Comparison of ENCODE assay signal across 18 cellular contexts in genomic region chr11:76513654-76514034, GRCh38.
A peak's percentile ranks its signal among the peaks of the same experiment; 100 is the strongest.
DNase-seq lines count a peak whose midpoint lies in the region; ATAC-seq and TF ChIP-seq lines count a peak whose summit lies in the region.
"Had no signal": no experiment of that assay in that cellular context is flagged by ENCODE, and none has a peak within 500 bp of the region (broad histone marks: within the 10 kb centered on the region; RNA-seq: fewer than 3 reads in every experiment).

No MANE protein-coding gene starts in this region.

- no peak overlapping the region for H3K27ac ChIP-seq in heart right ventricle
- H3K27ac ChIP-seq: 22Rv1, BLaER1, C4-2B had no signal

- peak; percentile 7 for TF ChIP-seq CTCF in CD14-positive monocyte (IDR thresholded peaks at IDR 0.05)
- no peak for TF ChIP-seq CTCF in mucosa of descending colon (IDR thresholded peaks at IDR 0.05)
- no peak for TF ChIP-seq CTCF in heart right ventricle (IDR thresholded peaks at IDR 0.05)

- H3K4me3 ChIP-seq in mucosa of descending colon: no peak overlapping the region
- H3K4me3 ChIP-seq in heart right ventricle: no peak overlapping the region
- H3K4me3 ChIP-seq: BLaER1, GM23338, HAP-1 had no signal

- no peaks in the 10 kb centered on the region for H3K27me3 ChIP-seq in heart right ventricle
- H3K27me3 ChIP-seq: BLaER1 had no signal

- H3K4me1 ChIP-seq in mucosa of descending colon (ENCODE audit: low read depth) (peaks cover 5% of the 10 kb centered on the region), heart right ventricle (peaks cover 0 to 20% (median 10%) of the 10 kb centered on the region in 9 donors)

- ATAC-seq in central memory CD8-positive, alpha-beta T cell (replicated peaks; ENCODE audit: extremely low read depth, poor library complexity, severe bottlenecking): no peak
- ATAC-seq in mucosa of descending colon (peak; percentile 59), heart right ventricle (no peak)
- ATAC-seq in stimulated activated effector memory CD8-positive, alpha-beta T cell treated with anti-CD3 and anti-CD28 coated beads, Interleukin-12 subunit alpha, Interleukin-12 subunit beta, amount 100 ng/mL, for 72 hours: no peak
- ATAC-seq: GM23338 had no signal

- H3K27me3 Mint-ChIP-seq in CD14-positive monocyte (ENCODE audit: low read depth in 3 of 3): no peaks in the 10 kb centered on the region
- no peaks in the 10 kb centered on the region for H3K27me3 Mint-ChIP-seq in central memory CD8-positive, alpha-beta T cell
- H3K27me3 Mint-ChIP-seq: B cell; CD4-positive, alpha-beta T cell had no signal

- H3K27ac Mint-ChIP-seq in CD14-positive monocyte: peak overlapping the region in 1 of 7 donors; percentile 12
- H3K27ac Mint-ChIP-seq in central memory CD8-positive, alpha-beta T cell (ENCODE audit: low read depth): peak overlapping the region; percentile 25
- H3K27ac Mint-ChIP-seq in stimulated activated effector memory CD8-positive, alpha-beta T cell treated with anti-CD3 and anti-CD28 coated beads, Interleukin-12 subunit alpha, Interleukin-12 subunit beta, amount 100 ng/mL, for 72 hours: peak overlapping the region; percentile 36
- H3K27ac Mint-ChIP-seq: B cell; CD4-positive, alpha-beta T cell; GM23338; HFFc6 had no signal

- intact Hi-C loops in CD14-positive monocyte (cut with micrococcal nuclease) (loop anchor here in 1 of 2 donors (10.0 kb wide), 1 partner anchor 309 kb away; the partner anchor contains the start of gene WNT11), mucosa of descending colon (cut with DNase I, micrococcal nuclease) (no loop called here), heart right ventricle (cut with DNase I) (loop anchor here in 3 of 10 donors (5.0 to 10.0 kb wide), 3 partner anchors 69 to 309 kb away; partner anchors contain the start of genes WNT11 (in 3 of the 3) and EMSY (in 1 of the 3))

- DNase-seq in CD14-positive monocyte (ENCODE audit: low spot score) (no peak), mucosa of descending colon (no peak), heart right ventricle (no peak), DMS 273 treated with DMSO at 0.1 percent for 48 hours (lab: John Stamatoyannopoulos, UW) (no peak), islet precursor cell (no peak)
- DNase-seq in central memory CD8-positive, alpha-beta T cell (ENCODE audit: low spot score in 2 of 2): no peak
- no peak for DNase-seq in stimulated activated effector memory CD8-positive, alpha-beta T cell treated with anti-CD3 and anti-CD28 coated beads, Interleukin-12 subunit alpha, Interleukin-12 subunit beta, amount 100 ng/mL, for 72 hours (ENCODE audit: low spot score in 2 of 2)
- DNase-seq: CD4-positive, alpha-beta T cell; COR-L47; DMS79; GF-D8 had no signal

- H3K4me3 Mint-ChIP-seq in CD14-positive monocyte: no peak overlapping the region
- no peak overlapping the region for H3K4me3 Mint-ChIP-seq in central memory CD8-positive, alpha-beta T cell
- no peak overlapping the region for H3K4me3 Mint-ChIP-seq in stimulated activated effector memory CD8-positive, alpha-beta T cell treated with anti-CD3 and anti-CD28 coated beads, Interleukin-12 subunit alpha, Interleukin-12 subunit beta, amount 100 ng/mL, for 72 hours
- H3K4me3 Mint-ChIP-seq: B cell; CD4-positive, alpha-beta T cell; GM23338; HFFc6 had no signal

- H3K36me3 Mint-ChIP-seq in CD14-positive monocyte: peaks cover 35 to 42% of the 10 kb centered on the region in 2 donors
- peaks cover 8% of the 10 kb centered on the region for H3K36me3 Mint-ChIP-seq in central memory CD8-positive, alpha-beta T cell (ENCODE audit: insufficient read depth)
- peaks cover 44% of the 10 kb centered on the region for H3K36me3 Mint-ChIP-seq in stimulated activated effector memory CD8-positive, alpha-beta T cell treated with anti-CD3 and anti-CD28 coated beads, Interleukin-12 subunit alpha, Interleukin-12 subunit beta, amount 100 ng/mL, for 72 hours

- H3K9me3 ChIP-seq in mucosa of descending colon: no peaks in the 10 kb centered on the region
- H3K9me3 ChIP-seq in heart right ventricle: no peaks in the 10 kb centered on the region
- H3K9me3 ChIP-seq: BLaER1, HAP-1 had no signal

- peaks cover 0 to 2% (median 0%) of the 10 kb centered on the region in 7 donors for H3K9me3 Mint-ChIP-seq in CD14-positive monocyte
- no peaks in the 10 kb centered on the region for H3K9me3 Mint-ChIP-seq in central memory CD8-positive, alpha-beta T cell
- no peaks in the 10 kb centered on the region for H3K9me3 Mint-ChIP-seq in stimulated activated effector memory CD8-positive, alpha-beta T cell treated with anti-CD3 and anti-CD28 coated beads, Interleukin-12 subunit alpha, Interleukin-12 subunit beta, amount 100 ng/mL, for 72 hours
- H3K9me3 Mint-ChIP-seq: CD4-positive, alpha-beta T cell; GM23338; HFFc6 had no signal

- WGBS in heart right ventricle, 2 donors: 93 to 95% methylated on average over 3 of the region's 3 CpGs

- no peaks in the 10 kb centered on the region for H3K4me1 Mint-ChIP-seq in CD14-positive monocyte
- no peaks in the 10 kb centered on the region for H3K4me1 Mint-ChIP-seq in central memory CD8-positive, alpha-beta T cell
- no peaks in the 10 kb centered on the region for H3K4me1 Mint-ChIP-seq in stimulated activated effector memory CD8-positive, alpha-beta T cell treated with anti-CD3 and anti-CD28 coated beads, Interleukin-12 subunit alpha, Interleukin-12 subunit beta, amount 100 ng/mL, for 72 hours

- no peaks in the 10 kb centered on the region for H3K36me3 ChIP-seq in mucosa of descending colon (ENCODE audit: low read depth)
- peaks cover 0 to 63% (median 12%) of the 10 kb centered on the region in 9 donors for H3K36me3 ChIP-seq in heart right ventricle
- H3K36me3 ChIP-seq: HAP-1 had no signal
